ENCODE assay signal across 8 cellular contexts in the genomic region with DNA sequence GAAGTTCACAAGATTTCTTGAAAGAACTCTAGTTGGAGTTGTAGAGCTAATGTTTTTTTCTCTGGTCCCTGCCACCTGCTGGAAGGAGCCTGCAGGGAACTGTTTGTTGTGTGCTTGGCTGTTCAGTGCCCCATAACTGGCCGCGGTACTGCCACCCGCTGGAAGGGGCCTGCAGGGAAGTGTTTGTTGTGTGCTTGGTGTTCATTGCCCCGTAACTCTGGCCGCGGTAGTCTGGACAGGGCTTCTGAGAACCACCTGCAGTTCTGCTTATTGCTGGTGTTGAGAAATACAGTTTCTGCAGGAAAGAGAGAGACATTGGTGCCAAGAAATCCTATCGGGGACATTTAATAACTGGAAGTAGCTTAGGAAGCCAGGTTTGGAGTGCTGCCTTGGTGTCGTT. TPM values are rescaled to one million over a fixed set of nuclear protein-coding genes. Genes with fewer than 3 reads are reported as not detected.
DNase-seq lines count a peak whose midpoint lies in the region; ATAC-seq and TF ChIP-seq lines count a peak whose summit lies in the region.

No MANE protein-coding gene starts in this region.

- POLR2A ChIA-PET in activated CD4-positive, alpha-beta T cell treated with anti-CD3 and anti-CD28 coated beads for 36 hours (lab: Charles Lee) = no interaction called here

- H3K27me3 ChIP-seq in lung (ENCODE audit: control insufficient read depth, insufficient read depth) = no peaks in the 10 kb centered on the region

- peak; percentile 30 for TF ChIP-seq CTCF in lung (IDR thresholded peaks at IDR 0.05; ENCODE audit: control extremely low read depth, extremely low read depth)

- DNase-seq in activated CD4-positive, alpha-beta T cell treated with anti-CD3 and anti-CD28 coated beads for 36 hours = peak; percentile 10
- DNase-seq in activated CD4-positive, alpha-beta T cell treated with anti-CD3 and anti-CD28 coated beads, Interleukin-2, amount 50 U/mL, for 4 hours = no peak
- DNase-seq in NCI-H69 (lab: John Stamatoyannopoulos, UW) (peak; percentile 78), dermis blood vessel endothelial cell (peak; percentile 87), lung (ENCODE audit: low spot score) (peak; percentile 36)
- no peak for DNase-seq in activated T-helper 2 cell treated with anti-CD3 and anti-CD28 coated beads, Interferon-gamma antibody, Interleukin-2, Interleukin-4, amounts not matched to agents 10 μg/mL and 5 μg/mL and 100 μg/mL, durations not matched to agents 14 hours and 24 hours and 36 hours (ENCODE audit: low spot score)

- H3K27ac Mint-ChIP-seq in activated CD4-positive, alpha-beta T cell treated with anti-CD3 and anti-CD28 coated beads for 36 hours = no peak overlapping the region
- no peak overlapping the region for H3K27ac Mint-ChIP-seq in activated T-helper 2 cell treated with anti-CD3 and anti-CD28 coated beads, Interferon-gamma antibody, Interleukin-2, Interleukin-4, amounts not matched to agents 10 μg/mL and 5 μg/mL and 100 μg/mL, durations not matched to agents 14 hours and 24 hours and 36 hours
- no peak overlapping the region for H3K27ac Mint-ChIP-seq in activated T-helper 17 cell treated with anti-CD3 and anti-CD28 coated beads, Interleukin-2, amount 50 U/mL, for 72 hours

- no peak overlapping the region for H3K4me3 ChIP-seq in lung

- H3K27me3 Mint-ChIP-seq in activated CD4-positive, alpha-beta T cell treated with anti-CD3 and anti-CD28 coated beads for 36 hours = peaks cover 17% of the 10 kb centered on the region
- peaks cover 5% of the 10 kb centered on the region for H3K27me3 Mint-ChIP-seq in activated T-helper 2 cell treated with anti-CD3 and anti-CD28 coated beads, Interferon-gamma antibody, Interleukin-2, Interleukin-4, amounts not matched to agents 10 μg/mL and 5 μg/mL and 100 μg/mL, durations not matched to agents 14 hours and 24 hours and 36 hours (ENCODE audit: low read depth)
- peaks cover 27% of the 10 kb centered on the region for H3K27me3 Mint-ChIP-seq in activated T-helper 17 cell treated with anti-CD3 and anti-CD28 coated beads, Interleukin-2, amount 50 U/mL, for 72 hours

- peaks cover 0 to 26% of the 10 kb centered on the region in 2 donors for H3K4me1 ChIP-seq in lung (ENCODE audit: control insufficient read depth in 2 of 2, insufficient read depth in 2 of 2, low read length in 2 of 2)

- no peaks in the 10 kb centered on the region for H3K36me3 Mint-ChIP-seq in activated CD4-positive, alpha-beta T cell treated with anti-CD3 and anti-CD28 coated beads for 36 hours (ENCODE audit: low read depth)
- no peaks in the 10 kb centered on the region for H3K36me3 Mint-ChIP-seq in activated T-helper 2 cell treated with anti-CD3 and anti-CD28 coated beads, Interferon-gamma antibody, Interleukin-2, Interleukin-4, amounts not matched to agents 10 μg/mL and 5 μg/mL and 100 μg/mL, durations not matched to agents 14 hours and 24 hours and 36 hours (ENCODE audit: low read depth)
- H3K36me3 Mint-ChIP-seq in activated T-helper 17 cell treated with anti-CD3 and anti-CD28 coated beads, Interleukin-2, amount 50 U/mL, for 72 hours (ENCODE audit: low read depth) = no peaks in the 10 kb centered on the region

- CTCF ChIA-PET in activated CD4-positive, alpha-beta T cell treated with anti-CD3 and anti-CD28 coated beads for 36 hours (lab: Charles Lee) = no interaction called here

- no peak for ATAC-seq in activated CD4-positive, alpha-beta T cell treated with anti-CD3 and anti-CD28 coated beads for 36 hours
- ATAC-seq in lung (ENCODE audit: insufficient read depth, low FRiP score) (peak; percentile 55), GM18520 (IDR thresholded peaks at IDR 0.05; ENCODE audit: unreplicated experiment) (no peak)
- ATAC-seq in activated T-helper 17 cell treated with anti-CD3 and anti-CD28 coated beads, Interleukin-2, amount 50 U/mL, for 72 hours (replicated peaks) = no peak

- H3K4me1 Mint-ChIP-seq in activated CD4-positive, alpha-beta T cell treated with anti-CD3 and anti-CD28 coated beads for 36 hours = no peaks in the 10 kb centered on the region
- no peaks in the 10 kb centered on the region for H3K4me1 Mint-ChIP-seq in activated T-helper 2 cell treated with anti-CD3 and anti-CD28 coated beads, Interferon-gamma antibody, Interleukin-2, Interleukin-4, amounts not matched to agents 10 μg/mL and 5 μg/mL and 100 μg/mL, durations not matched to agents 14 hours and 24 hours and 36 hours (ENCODE audit: low read depth)
- H3K4me1 Mint-ChIP-seq in activated T-helper 17 cell treated with anti-CD3 and anti-CD28 coated beads, Interleukin-2, amount 50 U/mL, for 72 hours = no peaks in the 10 kb centered on the region

- H3K9me3 Mint-ChIP-seq in activated CD4-positive, alpha-beta T cell treated with anti-CD3 and anti-CD28 coated beads for 36 hours (ENCODE audit: low read depth) = no peaks in the 10 kb centered on the region
- H3K9me3 Mint-ChIP-seq in activated T-helper 2 cell treated with anti-CD3 and anti-CD28 coated beads, Interferon-gamma antibody, Interleukin-2, Interleukin-4, amounts not matched to agents 10 μg/mL and 5 μg/mL and 100 μg/mL, durations not matched to agents 14 hours and 24 hours and 36 hours = no peaks in the 10 kb centered on the region
- no peaks in the 10 kb centered on the region for H3K9me3 Mint-ChIP-seq in activated T-helper 17 cell treated with anti-CD3 and anti-CD28 coated beads, Interleukin-2, amount 50 U/mL, for 72 hours

- intact Hi-C loops in activated CD4-positive, alpha-beta T cell treated with anti-CD3 and anti-CD28 coated beads for 36 hours (cut with DNase I, micrococcal nuclease) = no loop called here
- intact Hi-C loops in activated T-helper 2 cell treated with anti-CD3 and anti-CD28 coated beads, Interferon-gamma antibody, Interleukin-2, Interleukin-4, amounts not matched to agents 10 μg/mL and 5 μg/mL and 100 μg/mL, durations not matched to agents 14 hours and 24 hours and 36 hours (cut with micrococcal nuclease) = no loop called here

- H3K4me3 Mint-ChIP-seq in activated CD4-positive, alpha-beta T cell treated with anti-CD3 and anti-CD28 coated beads for 36 hours = no peak overlapping the region
- no peak overlapping the region for H3K4me3 Mint-ChIP-seq in activated T-helper 2 cell treated with anti-CD3 and anti-CD28 coated beads, Interferon-gamma antibody, Interleukin-2, Interleukin-4, amounts not matched to agents 10 μg/mL and 5 μg/mL and 100 μg/mL, durations not matched to agents 14 hours and 24 hours and 36 hours (ENCODE audit: low read depth)
- H3K4me3 Mint-ChIP-seq in activated T-helper 17 cell treated with anti-CD3 and anti-CD28 coated beads, Interleukin-2, amount 50 U/mL, for 72 hours = no peak overlapping the region

- H3K9me3 ChIP-seq in lung (ENCODE audit: control insufficient read depth in 2 of 2, insufficient read depth in 1 of 2, low read length in 1 of 2) = no peaks in the 10 kb centered on the region

- 16 to 19% methylated on average over 8 of the region's 8 CpGs for WGBS in lung, 2 donors

- no peaks in the 10 kb centered on the region for H3K36me3 ChIP-seq in lung (ENCODE audit: control insufficient read depth in 2 of 2, insufficient read depth in 2 of 2, low read length in 2 of 2)

- H3K27ac ChIP-seq in lung (ENCODE audit: low read depth in 1 of 2, low read length in 1 of 2) = no peak overlapping the region

RNA-seq across cellular contexts. Expression of a gene that starts 58.1 kb away (rescaled TPM):
- total RNA-seq in activated CD4-positive, alpha-beta T cell treated with anti-CD3 and anti-CD28 coated beads for 36 hours = 1 to 10 TPM; 2.2 TPM
- total RNA-seq in dermis blood vessel endothelial cell (9.0 and 10.2 TPM in 2 replicates), lung (10 to 100 TPM; 31.3 to 39.4 TPM)
- 1 to 10 TPM; 6.6 to 9.1 TPM for polyA plus RNA-seq in lung
- total RNA-seq in activated T-helper 2 cell treated with anti-CD3 and anti-CD28 coated beads, Interferon-gamma antibody, Interleukin-2, Interleukin-4, amounts not matched to agents 10 μg/mL and 5 μg/mL and 100 μg/mL, durations not matched to agents 14 hours and 24 hours and 36 hours = 1.8 and 2.2 TPM in 2 replicates
- 1 to 10 TPM; 2.2 to 5.3 TPM for total RNA-seq in activated T-helper 17 cell treated with anti-CD3 and anti-CD28 coated beads, Interleukin-2, amount 50 U/mL, for 72 hours

Comparison
In these comparisons a context has a peak if more than half of its experiments do, and no peak if none do; other contexts are left out.
1. DNase-seq: peak in activated CD4-positive, alpha-beta T cell treated with anti-CD3 and anti-CD28 coated beads for 36 hours (single experiment), NCI-H69 (single experiment), dermis blood vessel endothelial cell (single experiment) and lung (single experiment); none in activated CD4-positive, alpha-beta T cell treated with anti-CD3 and anti-CD28 coated beads, Interleukin-2, amount 50 U/mL, for 4 hours (0 of 2) and activated T-helper 2 cell treated with anti-CD3 and anti-CD28 coated beads, Interferon-gamma antibody, Interleukin-2, Interleukin-4, amounts not matched to agents 10 μg/mL and 5 μg/mL and 100 μg/mL, durations not matched to agents 14 hours and 24 hours and 36 hours (single experiment).